In the genomic region with DNA sequence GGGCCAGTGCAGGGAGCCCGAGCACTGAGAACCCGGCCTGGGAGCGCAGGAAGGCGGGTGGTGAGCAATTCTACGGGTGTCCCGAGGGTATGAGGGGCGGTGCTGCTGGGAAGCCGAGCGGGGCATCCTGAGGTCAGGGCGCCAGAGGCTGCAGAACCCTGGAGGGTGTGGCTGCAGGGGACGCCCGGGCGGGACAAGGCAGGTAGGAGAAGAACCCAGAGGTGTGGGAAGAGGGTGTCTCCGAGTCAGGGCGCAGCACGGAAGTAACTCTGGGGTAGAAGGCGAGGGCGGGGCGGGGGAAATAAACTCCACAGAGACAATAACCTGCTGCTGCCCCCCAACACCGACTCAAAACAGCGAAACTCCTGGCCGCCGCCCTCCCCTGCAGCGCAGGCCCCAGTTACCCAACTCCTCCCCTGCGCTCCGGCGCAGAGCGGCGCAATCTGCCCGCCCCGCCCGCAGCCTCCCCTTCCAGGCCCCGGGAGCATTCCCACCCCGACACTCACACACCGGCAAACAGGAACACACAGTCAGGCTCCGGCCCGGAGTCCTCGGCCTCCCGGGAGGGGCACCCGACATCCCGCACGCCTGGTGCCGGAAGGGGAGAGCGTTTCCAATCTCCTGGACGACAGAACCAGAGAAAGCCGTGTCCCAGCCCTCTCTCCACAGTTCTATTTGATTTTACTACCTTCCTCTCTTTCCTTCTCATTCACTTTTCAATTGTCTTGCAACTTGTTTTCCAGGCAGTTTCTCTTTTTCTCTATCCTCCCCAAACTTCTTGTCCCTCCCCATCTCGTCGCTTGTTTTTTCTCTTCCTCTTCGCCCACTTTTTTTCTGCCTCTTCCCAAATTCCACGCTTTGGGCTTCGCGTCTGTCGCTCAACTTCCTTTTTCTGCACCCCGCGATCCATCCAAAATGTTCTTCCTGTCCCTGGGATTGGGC, we compare ENCODE assay signal across 8 cellular contexts. TPM values are rescaled to one million over a fixed set of nuclear protein-coding genes. Genes with fewer than 3 reads are reported as not detected.
A peak's percentile ranks its signal among the peaks of the same experiment; 100 is the strongest.
DNase-seq lines count a peak whose midpoint lies in the region; ATAC-seq and TF ChIP-seq lines count a peak whose summit lies in the region.

No MANE protein-coding gene starts in this region.

- POLR2A ChIA-PET in OCI-LY7 (lab: Charles Lee): interaction anchor here (0.5 to 2.3 kb wide), 6 partner anchors 9 to 169 kb away, joined by 3 to 12 read pairs (median 4); no protein-coding TSS in a partner anchor

- peak overlapping the region; percentile 93 for H3K4me2 ChIP-seq in OCI-LY7 (ENCODE audit: low read length)

- no peak for DNase-seq in OCI-LY7 (ENCODE audit: low spot score)
- DNase-seq in epithelial cell of proximal tubule (ENCODE audit: low read depth): no peak
- DNase-seq in psoas muscle: no peak
- no peak for DNase-seq in substantia nigra (lab: John Stamatoyannopoulos, UW)
- no peak for DNase-seq in T-helper 9 cell
- no peak for DNase-seq in H4 (ENCODE audit: low spot score)
- no peak for DNase-seq in NCI-H1436 (lab: John Stamatoyannopoulos, UW)

- H3K4me3 ChIP-seq in GM08714 (ENCODE audit: low read length): peak overlapping the region; percentile 20
- peak overlapping the region; percentile 76 for H3K4me3 ChIP-seq in OCI-LY7 (ENCODE audit: low read depth, low read length, poor library complexity, severe bottlenecking)
- H3K4me3 ChIP-seq in epithelial cell of proximal tubule (ENCODE audit: low read depth, low read length): peak overlapping the region; percentile 36
- peak overlapping the region; percentile 62 for H3K4me3 ChIP-seq in psoas muscle

- no peak overlapping the region for H3K27ac ChIP-seq in OCI-LY7 (ENCODE audit: low read depth, low read length, poor library complexity, severe bottlenecking)
- H3K27ac ChIP-seq in psoas muscle: no peak overlapping the region
- H3K27ac ChIP-seq in substantia nigra (ENCODE audit: low read depth, low read length, poor library complexity, severe bottlenecking): no peak overlapping the region

- CTCF ChIA-PET in OCI-LY7 (lab: Charles Lee; ENCODE audit: unreplicated experiment): interaction anchor here (2.3 kb wide), 1 partner anchor 169 kb away, joined by 7 read pairs; no protein-coding TSS in a partner anchor

- intact Hi-C loops in OCI-LY7 (cut with micrococcal nuclease; ENCODE audit: unreplicated experiment) (loop anchor here (1.0 kb wide), 1 partner anchor 18 kb away; no protein-coding TSS in a partner anchor), psoas muscle (cut with DNase I) (no loop called here)

- peaks cover 38% of the 10 kb centered on the region for H3K4me1 ChIP-seq in OCI-LY7 (ENCODE audit: insufficient read depth, low read length, poor library complexity, severe bottlenecking)
- peaks cover 34% of the 10 kb centered on the region for H3K4me1 ChIP-seq in psoas muscle

- no peaks in the 10 kb centered on the region for H3K9me3 ChIP-seq in OCI-LY7 (ENCODE audit: low read length)
- H3K9me3 ChIP-seq in psoas muscle: peaks cover 3% of the 10 kb centered on the region

- 6% methylated on average over 51 to 55 of the region's 55 CpGs for WGBS in psoas muscle, 3 donors

- no peaks in the 10 kb centered on the region for H3K9me2 ChIP-seq in OCI-LY7 (ENCODE audit: insufficient read depth, low read length)

- peaks cover 0 to 84% (median 44%) of the 10 kb centered on the region in 3 donors for H3K27me3 ChIP-seq in psoas muscle (ENCODE audit: insufficient read depth in 3 of 3, low read length in 2 of 3)

- no TSS peak for BruUV-seq in OCI-LY7 (replicated peaks; lab: Mats Ljungman, UMichigan)

- H3K36me3 ChIP-seq in OCI-LY7 (ENCODE audit: insufficient read depth, low read length): peaks cover 27% of the 10 kb centered on the region
- no peaks in the 10 kb centered on the region for H3K36me3 ChIP-seq in psoas muscle (ENCODE audit: insufficient read depth in 1 of 2, low read depth in 1 of 2)

- no peaks in the 10 kb centered on the region for H4K20me1 ChIP-seq in OCI-LY7 (ENCODE audit: insufficient read depth, low read length)

- peak overlapping the region; percentile 12 for H2AFZ ChIP-seq in OCI-LY7 (ENCODE audit: low read length)

- peak in 2 of 4 donors; percentile 21 to 39 for ATAC-seq in psoas muscle

- TF ChIP-seq CTCF in OCI-LY7 (conservative IDR thresholded peaks at IDR 0.05; ENCODE audit: low read length) (no peak), epithelial cell of proximal tubule (conservative IDR thresholded peaks at IDR 0.05; ENCODE audit: low read depth, low read length) (no peak), psoas muscle (IDR thresholded peaks at IDR 0.05) (no peak)

- no peaks in the 10 kb centered on the region; the same call in 1 of the 2 replicates for H3K79me2 ChIP-seq in OCI-LY7 (ENCODE audit: insufficient read depth, low read depth, low read length)

RNA-seq across cellular contexts. Expression of a gene that starts 2.4 kb away (rescaled TPM):
- 16.5 and 19.8 TPM in 2 replicates for total RNA-seq in OCI-LY7 (2014; rRNA removed; shearing (Covaris generic))
- 17.8 and 23.7 TPM in 2 replicates for total RNA-seq in OCI-LY7 (2022)
- total RNA-seq in epithelial cell of proximal tubule: not detected in 2 replicates
- under 1 TPM in 2 of 4 donors, not detected in 2; 0.15 to 0.60 TPM for total RNA-seq in psoas muscle
- polyA plus RNA-seq in psoas muscle: under 1 TPM; under 0.01 to 0.01 (median 0.01) TPM
- 0.12 TPM in 1 of 2 replicates, not detected in the other for total RNA-seq in H4 (2014; rRNA removed; shearing (Covaris generic))

RNA-seq across cellular contexts. Expression of a gene that starts 31.9 kb away (rescaled TPM):
- total RNA-seq in OCI-LY7 (2014; rRNA removed; shearing (Covaris generic)): 22.4 and 34.0 TPM in 2 replicates
- total RNA-seq in OCI-LY7 (2022) (29.8 and 32.4 TPM in 2 replicates), epithelial cell of proximal tubule (13.1 and 14.4 TPM in 2 replicates), psoas muscle (1 to 10 TPM; 3.0 to 5.7 (median 4.9) TPM)
- polyA plus RNA-seq in psoas muscle: 1 to 10 TPM; 1.1 to 2.2 (median 1.7) TPM
- 9.8 and 9.9 TPM in 2 replicates for total RNA-seq in H4 (2014; rRNA removed; shearing (Covaris generic))

Comparison
In these comparisons a context has a peak if more than half of its experiments do, and no peak if none do; other contexts are left out.
1. H3K4me3 ChIP-seq: peak in every context shown above with its lines; median percentile 76 in OCI-LY7; 62 in psoas muscle; 36 in epithelial cell of proximal tubule; 20 in GM08714.
2. RNA of a gene that starts 2.4 kb away (total RNA-seq): 16.5 to 23.7 TPM in OCI-LY7; 0.15 to 0.60 TPM in psoas muscle, 0.12 TPM in H4 and not detected in epithelial cell of proximal tubule; every median in the first group is over 10 times any median in the second.